In the genomic region with DNA sequence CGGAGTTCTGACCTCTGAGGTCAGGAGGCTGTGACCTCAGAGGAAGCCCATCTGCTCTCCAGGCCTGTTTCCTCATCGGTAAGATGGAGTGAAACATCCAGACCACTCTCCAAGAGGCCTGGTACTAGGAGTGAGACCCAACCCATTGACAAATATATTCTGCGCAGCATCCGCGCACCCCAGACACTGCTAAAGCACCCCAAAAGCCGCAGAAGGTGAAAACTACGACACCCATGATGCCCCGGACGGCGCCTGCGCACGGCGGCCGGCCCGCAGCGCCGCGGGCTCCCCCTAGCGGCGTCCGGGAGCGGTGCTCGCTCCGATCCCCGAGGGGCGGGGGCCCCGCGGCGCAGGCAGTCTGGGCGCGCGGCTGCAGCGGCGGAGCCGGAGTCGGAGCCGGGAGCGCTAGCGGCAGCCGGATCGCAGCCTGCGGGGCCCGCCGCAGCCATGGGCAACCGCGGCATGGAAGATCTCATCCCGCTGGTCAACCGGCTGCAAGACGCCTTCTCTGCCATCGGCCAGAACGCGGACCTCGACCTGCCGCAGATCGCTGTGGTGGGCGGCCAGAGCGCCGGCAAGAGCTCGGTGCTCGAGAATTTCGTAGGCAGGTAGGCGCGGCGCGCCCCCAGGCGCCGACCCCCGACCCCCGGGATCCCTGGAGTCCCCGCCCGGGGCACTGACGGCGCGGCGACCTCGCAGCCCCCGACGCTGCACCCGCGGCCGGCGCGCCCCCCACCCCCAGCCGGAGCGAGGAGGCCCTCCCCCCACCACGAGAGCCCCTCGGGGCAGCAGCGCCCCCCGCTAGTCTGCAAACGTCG, we compare ENCODE assay signal across 8 cellular contexts. TPM values are rescaled to one million over a fixed set of nuclear protein-coding genes. Genes with fewer than 3 reads are reported as not detected.
A peak's percentile ranks its signal among the peaks of the same experiment; 100 is the strongest.
DNase-seq lines count a peak whose midpoint lies in the region; ATAC-seq, FAIRE-seq and TF ChIP-seq lines count a peak whose summit lies in the region.

Gene DNM1, plus strand, starts transcription at position 356 of the 818 bp plus-strand sequence. Its CDS starts 92 bp downstream, at position 448.

- H3K27ac ChIP-seq in left lung, result no peak within 1 kb of the TSS

- peak; percentile 90 to 95 for TF ChIP-seq CTCF in left lung (IDR thresholded peaks at IDR 0.05)

- intact Hi-C loops in left lung (cut with DNase I), result no loop called here

- peak within 1 kb of the TSS; percentile 46 to 49 for H3K4me3 ChIP-seq in left lung

- H3K36me3 ChIP-seq in left lung, result no peaks in the 10 kb centered on the region

- H3K9me3 ChIP-seq in left lung, result no peaks in the 10 kb centered on the region

- ATAC-seq in HG02870 (IDR thresholded peaks at IDR 0.05; ENCODE audit: unreplicated experiment) (peak; percentile 85), left lung (peak; percentile 96)

- peaks cover 0 to 21% of the 10 kb centered on the region in 2 donors for H3K4me1 ChIP-seq in left lung

- DNase-seq in GM12892 (ENCODE audit: insufficient read length), result peak; percentile 98
- peak; percentile 75 for DNase-seq in NCI-H2171 treated with DMSO at 0.1 percent for 48 hours (lab: John Stamatoyannopoulos, UW)
- peak; percentile 74 for DNase-seq in activated CD4-positive, alpha-beta T cell treated with anti-CD3 and anti-CD28 coated beads for 48 hours
- peak; percentile 17 for DNase-seq in dedifferentiated amniotic fluid mesenchymal stem cell (ENCODE audit: extremely low spot score)
- DNase-seq in left lung, result peak; percentile 50 to 94
- peak; percentile 69 to 72 for DNase-seq in stimulated activated CD4-positive, alpha-beta T cell treated with anti-CD3 and anti-CD28 coated beads, Interleukin-2, amount 100 ng/mL, for 24 hours
- no peak for DNase-seq in NCI-H446 treated with DMSO at 0.1 percent for 48 hours (lab: John Stamatoyannopoulos, UW)

- FAIRE-seq in GM12892 (lab: Jason Lieb, UNC), result peak; percentile 89

- peaks cover 8 to 45% of the 10 kb centered on the region in 2 donors for H3K27me3 ChIP-seq in left lung

- no peak for TF ChIP-seq POLR2A in GM12892 (IDR thresholded peaks at IDR 0.05; ENCODE audit: low read depth, low read length)

RNA-seq across cellular contexts. Expression of gene DNM1, which starts in this region (rescaled TPM):
- polyA plus RNA-seq in GM12892 (2012; ENCODE audit: missing spikeins), result 0.36 TPM
- total RNA-seq in left lung, result 10 to 100 TPM in 1 of 2 donors, 1 to 10 TPM in 1; 9.0 to 17.2 TPM
